18 cellular contexts compared by ENCODE assay signal in genomic region chr13:88103824-88104223, GRCh38.
DNase-seq lines count a peak whose midpoint lies in the region; ATAC-seq and TF ChIP-seq lines count a peak whose summit lies in the region.
"Had no signal": no experiment of that assay in that cellular context is flagged by ENCODE, and none has a peak within 500 bp of the region (broad histone marks: within the 10 kb centered on the region; RNA-seq: fewer than 3 reads in every experiment).

No MANE protein-coding gene starts in this region.

- H3K27me3 Mint-ChIP-seq in activated T-cell treated with anti-CD3 and anti-CD28 coated beads, Interleukin-2, amount 50 U/mL, for 24 hours = no peaks in the 10 kb centered on the region

- peaks cover 2% of the 10 kb centered on the region for H3K9me3 Mint-ChIP-seq in activated T-cell treated with anti-CD3 and anti-CD28 coated beads, Interleukin-2, amount 50 U/mL, for 24 hours

- H2AFZ ChIP-seq in Karpas-422 (ENCODE audit: low read length) = peak overlapping the region; percentile 79; the same call in 1 of the 2 replicates

- no peaks in the 10 kb centered on the region for H3K9me2 ChIP-seq in Karpas-422 (replicated peaks; ENCODE audit: insufficient read depth, low read length)

- H3K4me1 Mint-ChIP-seq in activated T-cell treated with anti-CD3 and anti-CD28 coated beads, Interleukin-2, amount 50 U/mL, for 24 hours (ENCODE audit: low read depth) = peaks cover 2% of the 10 kb centered on the region

- DNase-seq in Karpas-422 (no peak), RPMI8226 (peak; percentile 2), left lung (no peak), AG08395 (ENCODE audit: low spot score) (no peak)
- DNase-seq in activated T-cell treated with anti-CD3 and anti-CD28 coated beads, Interleukin-2, amount 50 U/mL, for 24 hours = no peak
- DNase-seq: ACHN, COR-L47, DMS 273 treated with DMSO at 0.1 percent for 48 hours, DND-41, HCEC 1CT, NCI-H1105, NCI-H2081, NCI-H510A, NCI-H748 treated with DMSO at 0.1 percent for 48 hours, PC-3, SW 1271 had no signal

- H3K79me2 ChIP-seq in Karpas-422 (ENCODE audit: low read length) = no peaks in the 10 kb centered on the region

- H3K36me3 Mint-ChIP-seq in activated T-cell treated with anti-CD3 and anti-CD28 coated beads, Interleukin-2, amount 50 U/mL, for 24 hours (ENCODE audit: low read depth) = no peaks in the 10 kb centered on the region

- peaks cover 7% of the 10 kb centered on the region for H3K4me1 ChIP-seq in Karpas-422 (ENCODE audit: low read length)
- H3K4me1 ChIP-seq in left lung = no peaks in the 10 kb centered on the region

- no peaks in the 10 kb centered on the region for H3K36me3 ChIP-seq in Karpas-422 (ENCODE audit: insufficient read depth, low read length)
- H3K36me3 ChIP-seq in left lung = no peaks in the 10 kb centered on the region

- H3K9me3 ChIP-seq in Karpas-422 (ENCODE audit: low read length) (no peaks in the 10 kb centered on the region; the same call in 1 of the 2 replicates), left lung (peaks cover 0 to 20% of the 10 kb centered on the region in 2 donors)

- no peak for TF ChIP-seq CTCF in left lung (IDR thresholded peaks at IDR 0.05)

- intact Hi-C loops in left lung (cut with DNase I) = no loop called here

- no peak overlapping the region for H3K27ac Mint-ChIP-seq in activated T-cell treated with anti-CD3 and anti-CD28 coated beads, Interleukin-2, amount 50 U/mL, for 24 hours

- ATAC-seq in left lung = peak; percentile 49
- ATAC-seq in GM18519 (IDR thresholded peaks at IDR 0.05; ENCODE audit: low FRiP score, unreplicated experiment) = no peak
- no peak for ATAC-seq in HG03039 (IDR thresholded peaks at IDR 0.05; ENCODE audit: unreplicated experiment)
- ATAC-seq: PC-3 had no signal

- H3K4me3 ChIP-seq in Karpas-422 (ENCODE audit: low read length) (no peak overlapping the region), left lung (no peak overlapping the region)

- H3K4me2 ChIP-seq in Karpas-422 (ENCODE audit: low read depth, low read length, poor library complexity, severe bottlenecking) = no peak overlapping the region

- no peak overlapping the region for H3K4me3 Mint-ChIP-seq in activated T-cell treated with anti-CD3 and anti-CD28 coated beads, Interleukin-2, amount 50 U/mL, for 24 hours

- no peaks in the 10 kb centered on the region for H4K20me1 ChIP-seq in Karpas-422 (ENCODE audit: insufficient read depth, low read depth, low read length)

- no peak overlapping the region for H3K9ac ChIP-seq in Karpas-422 (ENCODE audit: low read length)

- H3K27me3 ChIP-seq in Karpas-422 (ENCODE audit: low read length) = no peaks in the 10 kb centered on the region
- no peaks in the 10 kb centered on the region for H3K27me3 ChIP-seq in left lung

- H3K27ac ChIP-seq in Karpas-422 (ENCODE audit: low read length) (no peak overlapping the region), left lung (no peak overlapping the region)
